Comparison of ENCODE assay signal across 10 cellular contexts in genomic region chr16:56970934-56971767, GRCh38. TPM values are rescaled to one million over a fixed set of nuclear protein-coding genes. Genes with fewer than 3 reads are reported as not detected.
DNase-seq lines count a peak whose midpoint lies in the region; ATAC-seq, FAIRE-seq and TF ChIP-seq lines count a peak whose summit lies in the region.
"Had no signal": no experiment of that assay in that cellular context is flagged by ENCODE, and none has a peak within 500 bp of the region (broad histone marks: within the 10 kb centered on the region; RNA-seq: fewer than 3 reads in every experiment).

No MANE protein-coding gene starts in this region.

- H3K27ac Mint-ChIP-seq in CD14-positive monocyte = no peak overlapping the region
- H3K27ac Mint-ChIP-seq in activated CD8-positive, alpha-beta memory T cell treated with anti-CD3 and anti-CD28 coated beads, Interleukin-2, amount 10 ng/mL, durations not matched to agents 7 days and 5 days = no peak overlapping the region

- H3K4me2 ChIP-seq in neuronal stem cell (ENCODE audit: insufficient read depth, low read length, poor library complexity, severe bottlenecking) = no peak overlapping the region

- peak; percentile 85 for ATAC-seq in GM18868 (IDR thresholded peaks at IDR 0.05; ENCODE audit: unreplicated experiment)
- ATAC-seq in activated CD8-positive, alpha-beta memory T cell treated with anti-CD3 and anti-CD28 coated beads, Interleukin-2, amount 10 ng/mL, durations not matched to agents 7 days and 5 days = no peak

- peak overlapping the region; percentile 13 for H3K23ac ChIP-seq in neuronal stem cell (ENCODE audit: low read depth, low read length, poor library complexity)

- H3K36me3 ChIP-seq in H7 (replicated peaks; ENCODE audit: control insufficient read depth, insufficient read depth, low read length) (no peaks in the 10 kb centered on the region), neuronal stem cell (replicated peaks in 1 of 2; ENCODE audit: control insufficient read depth in 2 of 2, insufficient read depth in 2 of 2, low read length in 2 of 2) (no peaks in the 10 kb centered on the region)

- peaks cover 0 to 1% of the 10 kb centered on the region in 2 donors for H3K9me3 ChIP-seq in neuronal stem cell (replicated peaks in 1 of 2; ENCODE audit: control insufficient read depth in 2 of 2, insufficient read depth in 1 of 2, low read depth in 1 of 2, low read length in 2 of 2)

- DNase-seq in H7 (peak; percentile 9), HTR-8/SVneo (ENCODE audit: insufficient read length, low spot score) (no peak), neuronal stem cell (ENCODE audit: low spot score) (no peak), CD14-positive monocyte (ENCODE audit: low spot score) (no peak), NCI-H1417 (lab: John Stamatoyannopoulos, UW) (no peak), NCI-H187 treated with DMSO at 0.1 percent for 48 hours (lab: John Stamatoyannopoulos, UW) (no peak)
- no peak for DNase-seq in activated CD8-positive, alpha-beta memory T cell treated with anti-CD3 and anti-CD28 coated beads, Interleukin-2, amount 10 ng/mL, durations not matched to agents 7 days and 5 days
- DNase-seq: stimulated activated CD4-positive, alpha-beta T cell treated with anti-CD3 and anti-CD28 coated beads, Interleukin-12 subunit alpha, Interleukin-12 subunit beta, amount 100 ng/mL, for 4 hours had no signal

- no peak overlapping the region for H3K27ac ChIP-seq in neuronal stem cell (replicated peaks; ENCODE audit: low read length)

- no CpG with 5 or more reads among the region's 8 CpGs for WGBS in neuronal stem cell (ENCODE audit: extremely low coverage in 2 of 2, insufficient read length in 2 of 2, insufficient replicate concordance in 1 of 2), 2 donors

- H3K79me1 ChIP-seq in neuronal stem cell (ENCODE audit: low read depth, low read length) = no peaks in the 10 kb centered on the region

- intact Hi-C loops in CD14-positive monocyte (cut with micrococcal nuclease) = no loop called here

- FAIRE-seq in HTR-8/SVneo (lab: Jason Lieb, UNC) = peak; percentile 23
- FAIRE-seq: colon had no signal

- H2BK12ac ChIP-seq in neuronal stem cell (ENCODE audit: low read length) = peak overlapping the region; percentile 81

- no peak for TF ChIP-seq CTCF in CD14-positive monocyte (IDR thresholded peaks at IDR 0.05)

- peaks cover 2 to 4% of the 10 kb centered on the region in 2 donors for H3K4me1 ChIP-seq in neuronal stem cell (ENCODE audit: control insufficient read depth in 2 of 2, insufficient read depth in 1 of 2, low read depth in 1 of 2, low read length in 2 of 2)

- CTCF ChIA-PET in activated CD8-positive, alpha-beta memory T cell treated with anti-CD3 and anti-CD28 coated beads, Interleukin-2, amount 10 ng/mL, durations not matched to agents 7 days and 5 days (lab: Charles Lee) = interaction anchor here (1.3 to 2.1 kb wide), 5 partner anchors 9 to 122 kb away, joined by 3 to 7 read pairs (median 4); partner anchors contain the start of genes CETP and CPNE2

- no peak overlapping the region for H3K4me3 Mint-ChIP-seq in CD14-positive monocyte
- H3K4me3 Mint-ChIP-seq in activated CD8-positive, alpha-beta memory T cell treated with anti-CD3 and anti-CD28 coated beads, Interleukin-2, amount 10 ng/mL, durations not matched to agents 7 days and 5 days = no peak overlapping the region

- peak overlapping the region; percentile 87 for H2AK5ac ChIP-seq in neuronal stem cell (ENCODE audit: low read depth, low read length)

- no peak overlapping the region for H4K91ac ChIP-seq in neuronal stem cell (ENCODE audit: low read depth, low read length, poor library complexity)

- H3K9ac ChIP-seq in neuronal stem cell (ENCODE audit: low read depth, low read length, poor library complexity) = peak overlapping the region; percentile 54

- H3K4me1 Mint-ChIP-seq in CD14-positive monocyte = peaks cover 57% of the 10 kb centered on the region
- H3K4me1 Mint-ChIP-seq in activated CD8-positive, alpha-beta memory T cell treated with anti-CD3 and anti-CD28 coated beads, Interleukin-2, amount 10 ng/mL, durations not matched to agents 7 days and 5 days = peaks cover 10% of the 10 kb centered on the region

- H4K8ac ChIP-seq in neuronal stem cell (ENCODE audit: low read depth, low read length) = no peak overlapping the region

- peaks cover 0 to 6% (median 3%) of the 10 kb centered on the region in 3 donors for H3K27me3 Mint-ChIP-seq in CD14-positive monocyte (ENCODE audit: low read depth in 3 of 3)
- H3K27me3 Mint-ChIP-seq in activated CD8-positive, alpha-beta memory T cell treated with anti-CD3 and anti-CD28 coated beads, Interleukin-2, amount 10 ng/mL, durations not matched to agents 7 days and 5 days = no peaks in the 10 kb centered on the region

- H3K27me3 ChIP-seq in H7 (ENCODE audit: control insufficient read depth, insufficient read depth, low read length) = no peaks in the 10 kb centered on the region
- H3K27me3 ChIP-seq in neuronal stem cell (ENCODE audit: control insufficient read depth in 3 of 3, insufficient read depth in 3 of 3, low read depth in 1 of 3, low read length in 3 of 3) = peaks cover 0 to 26% (median 0%) of the 10 kb centered on the region in 3 experiments

- peak overlapping the region; percentile 55 for H3K4ac ChIP-seq in neuronal stem cell (ENCODE audit: low read length)

- H3K9me3 Mint-ChIP-seq in CD14-positive monocyte = no peaks in the 10 kb centered on the region
- H3K9me3 Mint-ChIP-seq in activated CD8-positive, alpha-beta memory T cell treated with anti-CD3 and anti-CD28 coated beads, Interleukin-2, amount 10 ng/mL, durations not matched to agents 7 days and 5 days (ENCODE audit: low read depth) = no peaks in the 10 kb centered on the region

- H2BK120ac ChIP-seq in neuronal stem cell (ENCODE audit: low read depth, low read length) = peak overlapping the region; percentile 73

- H2BK15ac ChIP-seq in neuronal stem cell (ENCODE audit: low read length) = no peak overlapping the region

- H3K36me3 Mint-ChIP-seq in CD14-positive monocyte = no peaks in the 10 kb centered on the region
- H3K36me3 Mint-ChIP-seq in activated CD8-positive, alpha-beta memory T cell treated with anti-CD3 and anti-CD28 coated beads, Interleukin-2, amount 10 ng/mL, durations not matched to agents 7 days and 5 days = no peaks in the 10 kb centered on the region

- H3K18ac ChIP-seq in neuronal stem cell (ENCODE audit: low read length) = peak overlapping the region; percentile 85

- H3K4me3 ChIP-seq in H7 (ENCODE audit: insufficient read depth, low read depth, low read length) (no peak overlapping the region), neuronal stem cell (ENCODE audit: low read length in 2 of 2) (no peak overlapping the region)

- no peak overlapping the region for H2AFZ ChIP-seq in neuronal stem cell (ENCODE audit: low read length)

- H2BK5ac ChIP-seq in neuronal stem cell (ENCODE audit: low read length) = peak overlapping the region; percentile 69

- H3K14ac ChIP-seq in neuronal stem cell (ENCODE audit: low read length) = peak overlapping the region; percentile 91

RNA-seq across cellular contexts. Expression of gene CETP, which starts 9.4 kb away (rescaled TPM):
- not detected in 2 replicates for total RNA-seq in H7 (2014; rRNA removed; shearing (Covaris generic))
- polyA plus RNA-seq in neuronal stem cell (2013, experiment 1 of 2) = not detected
- not detected for polyA plus RNA-seq in neuronal stem cell (2013, experiment 2 of 2)
- 1 to 10 TPM; 1.3 to 2.1 TPM for polyA plus RNA-seq in CD14-positive monocyte
- total RNA-seq in activated CD8-positive, alpha-beta memory T cell treated with anti-CD3 and anti-CD28 coated beads, Interleukin-2, amount 10 ng/mL, durations not matched to agents 7 days and 5 days = not detected

RNA-seq across cellular contexts. Expression of gene NLRC5, which starts 18.2 kb away (rescaled TPM):
- 0.80 and 0.85 TPM in 2 replicates for total RNA-seq in H7 (2014; rRNA removed; shearing (Covaris generic))
- 0.06 TPM for polyA plus RNA-seq in neuronal stem cell (2013, experiment 1 of 2)
- 0.39 TPM for polyA plus RNA-seq in neuronal stem cell (2013, experiment 2 of 2)
- polyA plus RNA-seq in CD14-positive monocyte = 10 to 100 TPM; 10.3 to 21.6 TPM
- total RNA-seq in activated CD8-positive, alpha-beta memory T cell treated with anti-CD3 and anti-CD28 coated beads, Interleukin-2, amount 10 ng/mL, durations not matched to agents 7 days and 5 days = 100 to 1,000 TPM; 156 to 287 TPM

RNA-seq across cellular contexts. Expression of gene HERPUD1, which starts 39.2 kb away (rescaled TPM):
- total RNA-seq in H7 (2014; rRNA removed; shearing (Covaris generic)) = 27.1 and 30.1 TPM in 2 replicates
- 11.7 TPM for polyA plus RNA-seq in neuronal stem cell (2013, experiment 1 of 2)
- polyA plus RNA-seq in neuronal stem cell (2013, experiment 2 of 2) = 12.1 TPM
- polyA plus RNA-seq in CD14-positive monocyte = 100 to 1,000 TPM; 179 to 186 TPM
- total RNA-seq in activated CD8-positive, alpha-beta memory T cell treated with anti-CD3 and anti-CD28 coated beads, Interleukin-2, amount 10 ng/mL, durations not matched to agents 7 days and 5 days = 100 to 1,000 TPM; 127 to 149 TPM

Comparison
In these comparisons a context has a peak if more than half of its experiments do, and no peak if none do; other contexts are left out.
1. RNA of gene NLRC5, which starts 18.2 kb away (total RNA-seq): 156 to 287 TPM in activated CD8-positive, alpha-beta memory T cell treated with anti-CD3 and anti-CD28 coated beads, Interleukin-2, amount 10 ng/mL, durations not matched to agents 7 days and 5 days; 0.80 to 0.85 TPM in H7; every median in the first group is over 10 times any median in the second.